In genomic region chr18:2967357-2967756, GRCh38 we compare ENCODE assay signal across 11 cellular contexts. TPM values are rescaled to one million over a fixed set of nuclear protein-coding genes. Genes with fewer than 3 reads are reported as not detected.
A peak's percentile ranks its signal among the peaks of the same experiment; 100 is the strongest.
DNase-seq lines count a peak whose midpoint lies in the region; ATAC-seq and TF ChIP-seq lines count a peak whose summit lies in the region.
"Had no signal": no experiment of that assay in that cellular context is flagged by ENCODE, and none has a peak within 500 bp of the region (broad histone marks: within the 10 kb centered on the region; RNA-seq: fewer than 3 reads in every experiment).

No MANE protein-coding gene starts in this region.

- TF ChIP-seq CTCF in WTC11 (IDR thresholded peaks at IDR 0.05) = no peak
- no peak for TF ChIP-seq CTCF in hepatocyte (IDR thresholded peaks at IDR 0.05; ENCODE audit: poor library complexity)
- no peak for TF ChIP-seq CTCF in stomach (IDR thresholded peaks at IDR 0.05)
- TF ChIP-seq CTCF in type B pancreatic cell (conservative IDR thresholded peaks at IDR 0.05) = no peak

- H3K27ac ChIP-seq in hepatocyte = peak overlapping the region; percentile 27
- peak overlapping the region in 4 of 5 donors; percentile 39 to 75 (median 51) for H3K27ac ChIP-seq in stomach
- H3K27ac ChIP-seq: WERI-Rb-1 had no signal

- no peak for TF ChIP-seq EP300 in stomach (IDR thresholded peaks at IDR 0.05)

- H3K9me3 Mint-ChIP-seq in activated naive CD4-positive, alpha-beta T cell treated with anti-CD3 and anti-CD28 coated beads for 36 hours = no peaks in the 10 kb centered on the region
- H3K9me3 Mint-ChIP-seq in WTC11 (no peaks in the 10 kb centered on the region), type B pancreatic cell (peaks cover 3% of the 10 kb centered on the region)

- no peak for DNase-seq in activated naive CD4-positive, alpha-beta T cell treated with anti-CD3 and anti-CD28 coated beads for 36 hours
- no peak for DNase-seq in activated naive CD4-positive, alpha-beta T cell treated with anti-CD3 and anti-CD28 coated beads, Interleukin-2, amount 50 U/mL, for 16 hours
- no peak for DNase-seq in WTC11 (ENCODE audit: low spot score)
- no peak for DNase-seq in hepatocyte (ENCODE audit: low spot score)
- DNase-seq in stomach = no peak
- DNase-seq in type B pancreatic cell (ENCODE audit: extremely low spot score, unreplicated experiment) = no peak
- DNase-seq in posterior vena cava (ENCODE audit: low spot score) = no peak
- no peak for DNase-seq in H4 (ENCODE audit: low spot score)
- DNase-seq: NCI-H1105, WERI-Rb-1 had no signal

- H3K27me3 Mint-ChIP-seq in activated naive CD4-positive, alpha-beta T cell treated with anti-CD3 and anti-CD28 coated beads for 36 hours (ENCODE audit: low read depth) = no peaks in the 10 kb centered on the region
- H3K27me3 Mint-ChIP-seq in WTC11 (ENCODE audit: low read depth) (no peaks in the 10 kb centered on the region), type B pancreatic cell (no peaks in the 10 kb centered on the region)

- H3K9me2 ChIP-seq in hepatocyte (replicated peaks; ENCODE audit: insufficient read depth) = no peaks in the 10 kb centered on the region

- H3K36me3 ChIP-seq in hepatocyte (replicated peaks; ENCODE audit: insufficient read depth, low read depth) (no peaks in the 10 kb centered on the region), stomach (no peaks in the 10 kb centered on the region)
- H3K36me3 ChIP-seq: WERI-Rb-1 had no signal

- no peak overlapping the region for H3K4me2 ChIP-seq in hepatocyte

- H2AFZ ChIP-seq in hepatocyte = no peak overlapping the region

- 98% methylated on average over 11 of the region's 11 CpGs for WGBS in hepatocyte (ENCODE audit: low lambda C conversion rate, missing lambda C conversion rate)
- 86 to 90% (median 88%) methylated on average over 11 of the region's 11 CpGs for WGBS in stomach, 5 donors

- POLR2A ChIA-PET in WTC11 (lab: Charles Lee) = interaction anchor here (1.5 kb wide), 1 partner anchor 13 kb away, joined by 3 read pairs; no protein-coding TSS in a partner anchor

- H3K4me3 Mint-ChIP-seq in activated naive CD4-positive, alpha-beta T cell treated with anti-CD3 and anti-CD28 coated beads for 36 hours = no peak overlapping the region
- H3K4me3 Mint-ChIP-seq in WTC11 = no peak overlapping the region
- no peak overlapping the region for H3K4me3 Mint-ChIP-seq in type B pancreatic cell

- H4K20me1 ChIP-seq in hepatocyte (ENCODE audit: insufficient read depth, poor library complexity, severe bottlenecking) = peaks cover 19% of the 10 kb centered on the region

- ATAC-seq in WTC11 = peak; percentile 29
- ATAC-seq: HCT116 had no signal

- no peak for TF ChIP-seq POLR2A in stomach (IDR thresholded peaks at IDR 0.05)

- H3K4me1 ChIP-seq in hepatocyte (ENCODE audit: insufficient read depth) (peaks cover 46% of the 10 kb centered on the region), stomach (peaks cover 40 to 82% (median 50%) of the 10 kb centered on the region in 4 donors)

- peaks cover 16% of the 10 kb centered on the region for H3K36me3 Mint-ChIP-seq in activated naive CD4-positive, alpha-beta T cell treated with anti-CD3 and anti-CD28 coated beads for 36 hours (ENCODE audit: low read depth)
- H3K36me3 Mint-ChIP-seq in WTC11 (no peaks in the 10 kb centered on the region), type B pancreatic cell (peaks cover 4% of the 10 kb centered on the region)

- CTCF ChIA-PET in activated naive CD4-positive, alpha-beta T cell treated with anti-CD3 and anti-CD28 coated beads for 36 hours (lab: Charles Lee) = interaction anchor here (0.6 to 2.8 kb wide), 5 partner anchors 10 to 34 kb away, joined by 3 to 15 read pairs (median 9); no protein-coding TSS in a partner anchor
- CTCF ChIA-PET in WTC11 (lab: Charles Lee) = interaction anchor here (0.8 to 2.2 kb wide), 7 partner anchors 19 to 279 kb away, joined by 3 to 7 read pairs (median 4); no protein-coding TSS in a partner anchor

- H3K27ac Mint-ChIP-seq in activated naive CD4-positive, alpha-beta T cell treated with anti-CD3 and anti-CD28 coated beads for 36 hours = peak overlapping the region; percentile 100
- H3K27ac Mint-ChIP-seq in WTC11 (no peak overlapping the region), type B pancreatic cell (no peak overlapping the region)

- no peaks in the 10 kb centered on the region for H3K9me3 ChIP-seq in hepatocyte (ENCODE audit: low read depth)
- no peaks in the 10 kb centered on the region for H3K9me3 ChIP-seq in stomach

- no peak overlapping the region for H3K4me3 ChIP-seq in hepatocyte
- H3K4me3 ChIP-seq in stomach = no peak overlapping the region

- peaks cover 90% of the 10 kb centered on the region for H3K4me1 Mint-ChIP-seq in activated naive CD4-positive, alpha-beta T cell treated with anti-CD3 and anti-CD28 coated beads for 36 hours (ENCODE audit: low read depth)
- H3K4me1 Mint-ChIP-seq in WTC11 (peaks cover 33% of the 10 kb centered on the region), type B pancreatic cell (ENCODE audit: unreplicated experiment) (peaks cover 49% of the 10 kb centered on the region)

- intact Hi-C loops in activated naive CD4-positive, alpha-beta T cell treated with anti-CD3 and anti-CD28 coated beads for 36 hours (cut with micrococcal nuclease) = no loop called here
- intact Hi-C loops in stomach (cut with DNase I; ENCODE audit: low total_unique reads) = no loop called here
- intact Hi-C loops in posterior vena cava (cut with DNase I) = no loop called here

- peaks cover 100% of the 10 kb centered on the region for H3K79me2 ChIP-seq in hepatocyte

- H3K27me3 ChIP-seq in hepatocyte = no peaks in the 10 kb centered on the region
- H3K27me3 ChIP-seq in stomach = no peaks in the 10 kb centered on the region

TF ChIP-seq in WTC11, 78 proteins besides CTCF, POLR2A, EP300 and RAD21:
- no peak for TF ChIP-seq ZNF121 (CRISPR knock-in tag; IDR thresholded peaks at IDR 0.05)
- no peak for TF ChIP-seq GRHL2 (CRISPR knock-in tag; IDR thresholded peaks at IDR 0.05; ENCODE audit: insufficient replicate concordance, severe bottlenecking)
- TF ChIP-seq ZNF317 (CRISPR knock-in tag; IDR thresholded peaks at IDR 0.05; ENCODE audit: borderline replicate concordance, low read depth) = no peak
TF ChIP-seq in WTC11: peak in this region for 0.

RNA-seq across cellular contexts. Expression of gene LPIN2, which starts 45.6 kb away (rescaled TPM):
- total RNA-seq in activated naive CD4-positive, alpha-beta T cell treated with anti-CD3 and anti-CD28 coated beads for 36 hours = 10 to 100 TPM; 62.4 to 65.7 TPM
- total RNA-seq in WTC11 (2021) = 10.4 to 12.2 TPM (median 11.8 TPM) in 3 replicates
- 62.1 and 71.2 TPM in 2 replicates for total RNA-seq in hepatocyte
- polyA plus RNA-seq in hepatocyte = 28.2 and 29.1 TPM in 2 replicates
- 10 to 100 TPM in 4 of 5 donors, 1 to 10 TPM in 1; 9.3 to 86.8 (median 13.4) TPM for total RNA-seq in stomach
- polyA plus RNA-seq in stomach = 10 to 100 TPM in 2 of 3 donors, 1 to 10 TPM in 1; 4.0 to 42.8 (median 12.5) TPM
- total RNA-seq in type B pancreatic cell (ENCODE audit: low replicate concordance) = 17.8 and 26.8 TPM in 2 replicates
- total RNA-seq in posterior vena cava = 10 to 100 TPM; 23.8 to 27.3 TPM
- 17.1 and 21.6 TPM in 2 replicates for total RNA-seq in H4 (2014; rRNA removed; shearing (Covaris generic))
